Comparison of ENCODE assay signal across 8 cellular contexts in genomic region chr22:41946360-41947180, GRCh38. TPM values are rescaled to one million over a fixed set of nuclear protein-coding genes. Genes with fewer than 3 reads are reported as not detected.
DNase-seq lines count a peak whose midpoint lies in the region; ATAC-seq and TF ChIP-seq lines count a peak whose summit lies in the region.

Gene CENPM, minus strand, starts transcription at chr22:41947152. Its CDS starts 76 bp downstream, at chr22:41947076.

- TF ChIP-seq CTCF in spleen (IDR thresholded peaks at IDR 0.05 in 8 of 11, conservative IDR thresholded peaks at IDR 0.05 in 3 of 11), result peak in 4 of 11 experiments; percentile 6 to 30 (median 21)

- peaks cover 0 to 10% (median 0%) of the 10 kb centered on the region in 7 donors for H3K27me3 ChIP-seq in spleen (replicated peaks in 1 of 7)

- H3K36me3 Mint-ChIP-seq in central memory CD8-positive, alpha-beta T cell (ENCODE audit: insufficient read depth), result peaks cover 1% of the 10 kb centered on the region

- peaks cover 10% of the 10 kb centered on the region for H3K4me1 Mint-ChIP-seq in central memory CD8-positive, alpha-beta T cell

- no peaks in the 10 kb centered on the region for H3K27me3 Mint-ChIP-seq in central memory CD8-positive, alpha-beta T cell

- DNase-seq in AG20443 (ENCODE audit: low spot score) (peak; percentile 94), NCI-H345 treated with DMSO at 0.1 percent for 48 hours (lab: John Stamatoyannopoulos, UW; ENCODE audit: unreplicated experiment) (peak; percentile 82), iris pigment epithelial cell (ENCODE audit: low read depth) (peak; percentile 94), spleen (peak; percentile 97)
- peak; percentile 76 for DNase-seq in activated CD4-positive, CD25-positive, alpha-beta regulatory T cell treated with anti-CD3 and anti-CD28 coated beads, Interleukin-2, amount 50 U/mL, for 16 hours (ENCODE audit: low read depth, low spot score)
- peak; percentile 69 to 73 for DNase-seq in central memory CD8-positive, alpha-beta T cell (ENCODE audit: low spot score in 2 of 2)

- H3K36me3 ChIP-seq in spleen, result peaks cover 0 to 4% (median 0%) of the 10 kb centered on the region in 6 donors

- H3K9me3 Mint-ChIP-seq in central memory CD8-positive, alpha-beta T cell, result no peaks in the 10 kb centered on the region

- H3K4me3 ChIP-seq in spleen, result peak within 1 kb of the TSS; percentile 53 to 96 (median 82)

- peaks cover 13 to 45% (median 23%) of the 10 kb centered on the region in 6 donors for H3K4me1 ChIP-seq in spleen

- intact Hi-C loops in spleen (cut with DNase I; ENCODE audit: low total_unique reads), result no loop called here

- H3K27ac Mint-ChIP-seq in central memory CD8-positive, alpha-beta T cell (ENCODE audit: low read depth), result peak within 1 kb of the TSS; percentile 71

- peak within 1 kb of the TSS; percentile 87 for H3K4me3 Mint-ChIP-seq in central memory CD8-positive, alpha-beta T cell

- no peaks in the 10 kb centered on the region for H3K9me3 ChIP-seq in spleen

- WGBS in spleen, 5 donors, result 0 to 1% (median 0%) methylated on average over 17 to 63 of the region's 63 CpGs

- peak within 1 kb of the TSS in 7 of 8 donors; percentile 17 to 70 (median 59) for H3K27ac ChIP-seq in spleen

- TF ChIP-seq POLR2A in spleen (IDR thresholded peaks at IDR 0.05), result no peak

- ATAC-seq in GM19025 (IDR thresholded peaks at IDR 0.05; ENCODE audit: low read depth, unreplicated experiment) (peak; percentile 73), HG03280 (IDR thresholded peaks at IDR 0.05; ENCODE audit: unreplicated experiment) (peak; percentile 85)
- ATAC-seq in central memory CD8-positive, alpha-beta T cell (replicated peaks; ENCODE audit: extremely low read depth, poor library complexity, severe bottlenecking), result peak; percentile 94

RNA-seq across cellular contexts. Expression of gene CENPM, which starts in this region (rescaled TPM):
- 10 to 100 TPM in 4 of 7 donors, 1 to 10 TPM in 3; 3.3 to 20.9 (median 10.1) TPM for total RNA-seq in spleen
- 10 to 100 TPM; 14.4 to 63.1 (median 24.7) TPM for polyA plus RNA-seq in spleen

Comparison
In these comparisons a context has a peak if more than half of its experiments do, and no peak if none do; other contexts are left out.
1. Peak in every context shown above with its lines: DNase-seq, ATAC-seq, H3K4me3 ChIP-seq and H3K27ac ChIP-seq.